ENCODE assay signal across 8 cellular contexts in genomic region chr12:108514468-108514972, GRCh38. TPM values are rescaled to one million over a fixed set of nuclear protein-coding genes. Genes with fewer than 3 reads are reported as not detected.
DNase-seq lines count a peak whose midpoint lies in the region; ATAC-seq and TF ChIP-seq lines count a peak whose summit lies in the region.

No MANE protein-coding gene starts in this region.

- H3K27me3 ChIP-seq in hepatocyte: no peaks in the 10 kb centered on the region

- H3K4me2 ChIP-seq in hepatocyte: peak overlapping the region; percentile 70

- no peak overlapping the region for H3K4me3 ChIP-seq in hepatocyte

- H3K36me3 Mint-ChIP-seq in activated CD4-positive, alpha-beta T cell treated with anti-CD3 and anti-CD28 coated beads, Interleukin-2, amount 10 ng/mL, durations not matched to agents 24 days and 14 days (ENCODE audit: low read depth): peaks cover 19% of the 10 kb centered on the region
- peaks cover 12% of the 10 kb centered on the region for H3K36me3 Mint-ChIP-seq in stimulated activated naive CD8-positive, alpha-beta T cell treated with anti-CD3 and anti-CD28 coated beads, Interleukin-15, Interleukin-2, amounts not matched to agents 100 ng/mL and 50 ng/mL, for 24 hours (ENCODE audit: low read depth)

- no peaks in the 10 kb centered on the region for H3K27me3 Mint-ChIP-seq in activated CD4-positive, alpha-beta T cell treated with anti-CD3 and anti-CD28 coated beads, Interleukin-2, amount 10 ng/mL, durations not matched to agents 24 days and 14 days
- no peaks in the 10 kb centered on the region for H3K27me3 Mint-ChIP-seq in stimulated activated naive CD8-positive, alpha-beta T cell treated with anti-CD3 and anti-CD28 coated beads, Interleukin-15, Interleukin-2, amounts not matched to agents 100 ng/mL and 50 ng/mL, for 24 hours

- H3K4me3 Mint-ChIP-seq in activated CD4-positive, alpha-beta T cell treated with anti-CD3 and anti-CD28 coated beads, Interleukin-2, amount 10 ng/mL, durations not matched to agents 24 days and 14 days: peak overlapping the region; percentile 94
- peak overlapping the region; percentile 83 for H3K4me3 Mint-ChIP-seq in stimulated activated naive CD8-positive, alpha-beta T cell treated with anti-CD3 and anti-CD28 coated beads, Interleukin-15, Interleukin-2, amounts not matched to agents 100 ng/mL and 50 ng/mL, for 24 hours

- H2AFZ ChIP-seq in hepatocyte: no peak overlapping the region

- H3K79me2 ChIP-seq in hepatocyte: no peaks in the 10 kb centered on the region

- no peak for ATAC-seq in HG03571 (IDR thresholded peaks at IDR 0.05; ENCODE audit: unreplicated experiment)

- H3K36me3 ChIP-seq in hepatocyte (replicated peaks; ENCODE audit: insufficient read depth, low read depth): no peaks in the 10 kb centered on the region

- peaks cover 31% of the 10 kb centered on the region for H3K4me1 Mint-ChIP-seq in activated CD4-positive, alpha-beta T cell treated with anti-CD3 and anti-CD28 coated beads, Interleukin-2, amount 10 ng/mL, durations not matched to agents 24 days and 14 days
- peaks cover 24% of the 10 kb centered on the region for H3K4me1 Mint-ChIP-seq in stimulated activated naive CD8-positive, alpha-beta T cell treated with anti-CD3 and anti-CD28 coated beads, Interleukin-15, Interleukin-2, amounts not matched to agents 100 ng/mL and 50 ng/mL, for 24 hours (ENCODE audit: low read depth)

- in situ Hi-C loops in GM13977 (cut with MboI; ENCODE audit: low pct_unique_long_range_greater_than_20kb, low sequenced_read_pairs, unreplicated experiment): no loop called here

- no peaks in the 10 kb centered on the region for H3K9me3 ChIP-seq in hepatocyte (ENCODE audit: low read depth)

- H3K27ac ChIP-seq in VCaP (peak overlapping the region; percentile 70; the same call in 1 of the 2 replicates), hepatocyte (no peak overlapping the region)

- no peaks in the 10 kb centered on the region for H3K9me2 ChIP-seq in hepatocyte (replicated peaks; ENCODE audit: insufficient read depth)

- TF ChIP-seq CTCF in VCaP (conservative IDR thresholded peaks at IDR 0.05) (no peak), hepatocyte (IDR thresholded peaks at IDR 0.05; ENCODE audit: poor library complexity) (no peak), GM13977 (IDR thresholded peaks at IDR 0.05; ENCODE audit: extremely low read depth, insufficient read depth, missing control alignments) (no peak)

- peaks cover 6% of the 10 kb centered on the region for H3K4me1 ChIP-seq in hepatocyte (ENCODE audit: insufficient read depth)

- H3K9me3 Mint-ChIP-seq in activated CD4-positive, alpha-beta T cell treated with anti-CD3 and anti-CD28 coated beads, Interleukin-2, amount 10 ng/mL, durations not matched to agents 24 days and 14 days: no peaks in the 10 kb centered on the region
- no peaks in the 10 kb centered on the region for H3K9me3 Mint-ChIP-seq in stimulated activated naive CD8-positive, alpha-beta T cell treated with anti-CD3 and anti-CD28 coated beads, Interleukin-15, Interleukin-2, amounts not matched to agents 100 ng/mL and 50 ng/mL, for 24 hours

- 31% methylated on average over 17 of the region's 19 CpGs for WGBS in hepatocyte (ENCODE audit: low lambda C conversion rate, missing lambda C conversion rate)

- no peaks in the 10 kb centered on the region for H4K20me1 ChIP-seq in hepatocyte (ENCODE audit: insufficient read depth, poor library complexity, severe bottlenecking)

- peak overlapping the region; percentile 84 for H3K27ac Mint-ChIP-seq in activated CD4-positive, alpha-beta T cell treated with anti-CD3 and anti-CD28 coated beads, Interleukin-2, amount 10 ng/mL, durations not matched to agents 24 days and 14 days
- H3K27ac Mint-ChIP-seq in stimulated activated naive CD8-positive, alpha-beta T cell treated with anti-CD3 and anti-CD28 coated beads, Interleukin-15, Interleukin-2, amounts not matched to agents 100 ng/mL and 50 ng/mL, for 24 hours: peak overlapping the region; percentile 85

- intact Hi-C loops in activated CD4-positive, alpha-beta T cell treated with anti-CD3 and anti-CD28 coated beads, Interleukin-2, amount 10 ng/mL, durations not matched to agents 24 days and 14 days (cut with micrococcal nuclease): loop anchor here (2.0 to 10.0 kb wide), 2 partner anchors 750 to 830 kb away; partner anchors contain the start of genes PRDM4 and PWP1

- no peak for DNase-seq in activated CD4-positive, alpha-beta T cell treated with anti-CD3 and anti-CD28 coated beads, Interleukin-2, amount 10 ng/mL, durations not matched to agents 24 days and 14 days
- no peak for DNase-seq in activated CD4-positive, alpha-beta T cell treated with anti-CD3 and anti-CD28 coated beads for 48 hours
- DNase-seq in hepatocyte (ENCODE audit: low spot score) (no peak), GM13977 (ENCODE audit: low spot score) (no peak)
- no peak for DNase-seq in stimulated activated CD4-positive, alpha-beta T cell treated with anti-CD3 and anti-CD28 coated beads, Interleukin-4, amount 100 ng/mL, for 4 hours

RNA-seq across cellular contexts. Expression of gene FICD, which starts 0.6 kb away (rescaled TPM):
- 5.9 and 6.6 TPM in 2 replicates for total RNA-seq in activated CD4-positive, alpha-beta T cell treated with anti-CD3 and anti-CD28 coated beads, Interleukin-2, amount 10 ng/mL, durations not matched to agents 24 days and 14 days
- 6.3 and 6.4 TPM in 2 replicates for total RNA-seq in hepatocyte
- polyA plus RNA-seq in hepatocyte: 6.2 and 6.7 TPM in 2 replicates

RNA-seq across cellular contexts. Expression of gene SART3, which starts 46.5 kb away (rescaled TPM):
- 89.1 and 90.5 TPM in 2 replicates for total RNA-seq in activated CD4-positive, alpha-beta T cell treated with anti-CD3 and anti-CD28 coated beads, Interleukin-2, amount 10 ng/mL, durations not matched to agents 24 days and 14 days
- 41.0 and 60.4 TPM in 2 replicates for total RNA-seq in hepatocyte
- polyA plus RNA-seq in hepatocyte: 20.0 and 25.0 TPM in 2 replicates

RNA-seq across cellular contexts. Expression of gene ISCU, which starts 47.9 kb away (rescaled TPM):
- total RNA-seq in activated CD4-positive, alpha-beta T cell treated with anti-CD3 and anti-CD28 coated beads, Interleukin-2, amount 10 ng/mL, durations not matched to agents 24 days and 14 days: 61.5 and 66.1 TPM in 2 replicates
- 107 and 116 TPM in 2 replicates for total RNA-seq in hepatocyte
- polyA plus RNA-seq in hepatocyte: 149 and 169 TPM in 2 replicates
